Comparison of ENCODE assay signal across 8 cellular contexts in genomic region chr1:109282497-109282951, GRCh38. TPM values are rescaled to one million over a fixed set of nuclear protein-coding genes. Genes with fewer than 3 reads are reported as not detected.
A peak's percentile ranks its signal among the peaks of the same experiment; 100 is the strongest.
DNase-seq lines count a peak whose midpoint lies in the region; ATAC-seq, FAIRE-seq and TF ChIP-seq lines count a peak whose summit lies in the region.

No MANE protein-coding gene starts in this region.

- peak overlapping the region; percentile 63 for H2AK5ac ChIP-seq in IMR-90 (ENCODE audit: low read depth, low read length)

- H2AK9ac ChIP-seq in IMR-90 (replicated peaks; ENCODE audit: low read depth, low read length, poor library complexity), result peak overlapping the region; percentile 88

- TF ChIP-seq CTCF in IMR-90 (conservative IDR thresholded peaks at IDR 0.05; ENCODE audit: low read depth, low read length) (no peak), choroid plexus epithelial cell (conservative IDR thresholded peaks at IDR 0.05; ENCODE audit: low read depth, low read length) (no peak), D721Med (IDR thresholded peaks at IDR 0.05; ENCODE audit: insufficient read depth, missing control alignments) (no peak)

- H3K14ac ChIP-seq in IMR-90 (replicated peaks; ENCODE audit: low read depth, low read length), result peak overlapping the region; percentile 48

- peak overlapping the region; percentile 73 for H3K27ac ChIP-seq in IMR-90 (ENCODE audit: insufficient read depth, low read length)

- ATAC-seq in IMR-90 (ENCODE audit: low read depth), result peak; percentile 33
- ATAC-seq in naive B cell (ENCODE audit: low read depth in 2 of 2), result no peak
- ATAC-seq in HG03460 (IDR thresholded peaks at IDR 0.05; ENCODE audit: unreplicated experiment), result no peak
- ATAC-seq in GM19328 (IDR thresholded peaks at IDR 0.05; ENCODE audit: unreplicated experiment), result no peak

- no peaks in the 10 kb centered on the region for H4K20me1 ChIP-seq in IMR-90 (ENCODE audit: insufficient read depth, low read length)

- DNase-seq in AG08396 (ENCODE audit: low spot score) (peak; percentile 7), IMR-90 (no peak), choroid plexus epithelial cell (ENCODE audit: low read depth) (no peak), naive B cell (no peak), HTR-8/SVneo (ENCODE audit: insufficient read length, low spot score) (no peak), D721Med (ENCODE audit: insufficient read length, low spot score) (no peak)

- peak overlapping the region; percentile 85 to 99 (median 96) for H3K4me3 Mint-ChIP-seq in naive B cell

- peaks cover 6% of the 10 kb centered on the region for H3K36me3 ChIP-seq in IMR-90 (ENCODE audit: control insufficient read depth, insufficient read depth, low read length)

- H3K9me1 ChIP-seq in IMR-90 (ENCODE audit: insufficient read depth, low read length), result peaks cover 4% of the 10 kb centered on the region; the same call in 1 of the 2 replicates

- H3K4me3 ChIP-seq in IMR-90 (ENCODE audit: insufficient read depth, low read depth, low read length) (peak overlapping the region; percentile 63), choroid plexus epithelial cell (ENCODE audit: low read depth, low read length) (peak overlapping the region; percentile 84)

- no peak overlapping the region for H2BK20ac ChIP-seq in IMR-90 (ENCODE audit: low read depth, low read length)

- peaks cover 5 to 18% (median 15%) of the 10 kb centered on the region in 3 donors for H3K4me1 Mint-ChIP-seq in naive B cell

- dilution Hi-C loops in IMR-90 (cut with HindIII; ENCODE audit: low sequenced_read_pairs, unreplicated experiment), result no loop called here

- peak overlapping the region; percentile 85 for H3K4ac ChIP-seq in IMR-90 (ENCODE audit: low read depth, low read length)

- H3K56ac ChIP-seq in IMR-90 (ENCODE audit: extremely low read depth, insufficient read depth, low read length), result peak overlapping the region; percentile 72

- 0 out of 2 replicates have a peak overlapping the region, but pooled peaks have one; percentile 21 for H4K5ac ChIP-seq in IMR-90 (ENCODE audit: low read depth, low read length)

- no TSS peak for BruUV-seq in IMR-90 (replicated peaks; lab: Mats Ljungman, UMichigan)

- H2AFZ ChIP-seq in IMR-90 (replicated peaks; ENCODE audit: low read length, poor library complexity), result peak overlapping the region; percentile 95

- FAIRE-seq in HTR-8/SVneo (lab: Jason Lieb, UNC) (no peak), D721Med (lab: Jason Lieb, UNC) (no peak)

- peak overlapping the region in 1 of 6 donors; percentile 51 for H3K27ac Mint-ChIP-seq in naive B cell

- peak overlapping the region; percentile 96 for H3K4me2 ChIP-seq in IMR-90 (ENCODE audit: low read depth, low read length)

- peaks cover 15 to 50% of the 10 kb centered on the region in 2 experiments for H3K79me1 ChIP-seq in IMR-90 (ENCODE audit: low read depth in 1 of 2, low read length in 2 of 2)

- peak overlapping the region; percentile 12; the same call in 1 of the 3 replicates for H2BK15ac ChIP-seq in IMR-90 (ENCODE audit: low read depth, low read length)

- in situ Hi-C loops in IMR-90 (cut with MboI; ENCODE audit: low sequenced_read_pairs), result no loop called here

- no peaks in the 10 kb centered on the region for H3K9me3 ChIP-seq in IMR-90 (ENCODE audit: control insufficient read depth, insufficient read depth, low read length)

- H3K9me3 Mint-ChIP-seq in naive B cell, result no peaks in the 10 kb centered on the region

- peak overlapping the region; percentile 73 for H2BK5ac ChIP-seq in IMR-90 (ENCODE audit: low read depth, low read length, poor library complexity, severe bottlenecking)

- H3K36me3 Mint-ChIP-seq in naive B cell, result no peaks in the 10 kb centered on the region

- H3K18ac ChIP-seq in IMR-90 (ENCODE audit: low read depth, low read length), result peak overlapping the region; percentile 17

- peak overlapping the region; percentile 82 for H3K9ac ChIP-seq in IMR-90 (ENCODE audit: low read depth, low read length)

- no peak for TF ChIP-seq RAD21 in IMR-90 (IDR thresholded peaks at IDR 0.05; ENCODE audit: low read length)

- WGBS in IMR-90 (ENCODE audit: extremely low coverage in 2 of 2, insufficient read length in 1 of 2), 2 experiments, result 0% methylated on average over 7 of the region's 10 CpGs; no CpG with 5 or more reads in 1 of the 2 experiments

- peak overlapping the region; percentile 71 for H4K91ac ChIP-seq in IMR-90 (ENCODE audit: insufficient read depth, low read depth, low read length)

- peak overlapping the region; percentile 93 for H3K23ac ChIP-seq in IMR-90 (ENCODE audit: low read depth, low read length)

- no peaks in the 10 kb centered on the region for H3K27me3 ChIP-seq in IMR-90 (ENCODE audit: control insufficient read depth, insufficient read depth, low read length)

- no peak for TF ChIP-seq POLR2A in IMR-90 (IDR thresholded peaks at IDR 0.05; ENCODE audit: low read depth, low read length)

- POLR2A ChIA-PET in IMR-90 (lab: Charles Lee; ENCODE audit: unreplicated experiment), result interaction anchor here (0.8 to 1.6 kb wide), 3 partner anchors 13 to 88 kb away, joined by 3 read pairs; no protein-coding TSS in a partner anchor

- CTCF ChIA-PET in IMR-90 (lab: Yijun Ruan, JAX), result interaction anchor here (0.6 to 1.2 kb wide), 5 partner anchors 25 to 115 kb away, joined by 3 to 4 read pairs (median 3); partner anchors contain the start of gene SORT1

- peaks cover 5% of the 10 kb centered on the region for H3K4me1 ChIP-seq in IMR-90 (ENCODE audit: control insufficient read depth, insufficient read depth, low read length)

- peaks cover 3 to 7% (median 6%) of the 10 kb centered on the region in 3 donors for H3K27me3 Mint-ChIP-seq in naive B cell

- H2BK120ac ChIP-seq in IMR-90 (ENCODE audit: low read depth, low read length), result peak overlapping the region; percentile 60; the same call in 1 of the 2 replicates

- intact Hi-C loops in IMR-90 (cut with micrococcal nuclease), result loop anchor here (1.0 to 10.0 kb wide), 2 partner anchors 117 to 342 kb away; no protein-coding TSS in a partner anchor

- H4K8ac ChIP-seq in IMR-90 (ENCODE audit: low read depth in 2 of 2, low read length in 2 of 2), result peak overlapping the region; percentile 32 to 74; a peak in 3 of 4 replicates

TF ChIP-seq in IMR-90, 13 proteins besides CTCF, POLR2A, EP300 and RAD21:
- no peak for TF ChIP-seq RCOR1 (IDR thresholded peaks at IDR 0.05; ENCODE audit: insufficient replicate concordance, low read length)
- TF ChIP-seq FOS (IDR thresholded peaks at IDR 0.05; ENCODE audit: low read depth, low read length), result no peak
- TF ChIP-seq SMC3 (IDR thresholded peaks at IDR 0.05; ENCODE audit: low read depth, low read length), result no peak
- no peak for TF ChIP-seq CEBPB (IDR thresholded peaks at IDR 0.05; ENCODE audit: low read depth, low read length)
- TF ChIP-seq CHD1 (IDR thresholded peaks at IDR 0.05; ENCODE audit: low read depth, low read length), result no peak
- TF ChIP-seq USF2 (IDR thresholded peaks at IDR 0.05; ENCODE audit: low read depth, low read length), result no peak
- no peak for TF ChIP-seq RFX5 (IDR thresholded peaks at IDR 0.05; ENCODE audit: low read depth, low read length)
- no peak for TF ChIP-seq MAZ (IDR thresholded peaks at IDR 0.05; ENCODE audit: borderline replicate concordance, low read depth, low read length)
- no peak for TF ChIP-seq ELK1 (IDR thresholded peaks at IDR 0.05; ENCODE audit: borderline replicate concordance, low read depth, low read length)
- no peak for TF ChIP-seq MAFK (IDR thresholded peaks at IDR 0.05; ENCODE audit: low read depth, low read length)
- no peak for TF ChIP-seq BHLHE40 (IDR thresholded peaks at IDR 0.05; ENCODE audit: low read depth, low read length)
- no peak for TF ChIP-seq MXI1 (IDR thresholded peaks at IDR 0.05; ENCODE audit: borderline replicate concordance, low read depth, low read length)
- TF ChIP-seq NFE2L2 (IDR thresholded peaks at IDR 0.05; ENCODE audit: low read depth, low read length), result no peak

RNA-seq across cellular contexts. Expression of gene PSRC1, which starts 0.4 kb away (rescaled TPM):
- 34.6 and 36.4 TPM in 2 replicates for total RNA-seq in IMR-90 (2012; rRNA removed)
- polyA plus RNA-seq in IMR-90 (2012; rRNA removed) (40.3 and 42.1 TPM in 2 replicates), naive B cell (ENCODE audit: low read depth in 6 of 6) (under 1 TPM in 1 of 6 donors, not detected in 5; 0.45 TPM)
- 20.2 and 35.7 TPM in 2 replicates for polyA plus RNA-seq in IMR-90 (2012; cell fraction: cytosol; rRNA removed)
- 123 and 134 TPM in 2 replicates for polyA plus RNA-seq in IMR-90 (2012; cell fraction: nucleus; rRNA removed; ENCODE audit: low replicate concordance)

RNA-seq across cellular contexts. Expression of gene MYBPHL, which starts 24.3 kb away (rescaled TPM):
- not detected in 2 replicates for total RNA-seq in IMR-90 (2012; rRNA removed)
- polyA plus RNA-seq in IMR-90 (2012; rRNA removed) (0.07 TPM in 1 of 2 replicates, not detected in the other), naive B cell (ENCODE audit: low read depth in 6 of 6) (not detected)
- 0.02 TPM in 1 of 2 replicates, not detected in the other for polyA plus RNA-seq in IMR-90 (2012; cell fraction: cytosol; rRNA removed)
- 0.16 and 0.31 TPM in 2 replicates for polyA plus RNA-seq in IMR-90 (2012; cell fraction: nucleus; rRNA removed; ENCODE audit: low replicate concordance)

RNA-seq across cellular contexts. Expression of gene CELSR2, which starts 33.2 kb away (rescaled TPM):
- 1.1 and 1.3 TPM in 2 replicates for total RNA-seq in IMR-90 (2012; rRNA removed)
- polyA plus RNA-seq in IMR-90 (2012; rRNA removed), result 5.0 and 5.3 TPM in 2 replicates
- 2.5 and 5.4 TPM in 2 replicates for polyA plus RNA-seq in IMR-90 (2012; cell fraction: cytosol; rRNA removed)
- polyA plus RNA-seq in IMR-90 (2012; cell fraction: nucleus; rRNA removed; ENCODE audit: low replicate concordance), result 10.8 and 19.0 TPM in 2 replicates
- under 1 TPM in 2 of 6 donors, not detected in 4; 0.06 to 0.17 TPM for polyA plus RNA-seq in naive B cell (ENCODE audit: low read depth in 6 of 6)

Comparison
In these comparisons a context has a peak if more than half of its experiments do, and no peak if none do; other contexts are left out.
1. RNA of gene PSRC1, which starts 0.4 kb away (polyA plus RNA-seq): 20.2 to 134 TPM in IMR-90; 0.45 TPM in naive B cell; every median in the first group is over 10 times any median in the second.